ENCODE assay signal across 8 cellular contexts in the genomic region with DNA sequence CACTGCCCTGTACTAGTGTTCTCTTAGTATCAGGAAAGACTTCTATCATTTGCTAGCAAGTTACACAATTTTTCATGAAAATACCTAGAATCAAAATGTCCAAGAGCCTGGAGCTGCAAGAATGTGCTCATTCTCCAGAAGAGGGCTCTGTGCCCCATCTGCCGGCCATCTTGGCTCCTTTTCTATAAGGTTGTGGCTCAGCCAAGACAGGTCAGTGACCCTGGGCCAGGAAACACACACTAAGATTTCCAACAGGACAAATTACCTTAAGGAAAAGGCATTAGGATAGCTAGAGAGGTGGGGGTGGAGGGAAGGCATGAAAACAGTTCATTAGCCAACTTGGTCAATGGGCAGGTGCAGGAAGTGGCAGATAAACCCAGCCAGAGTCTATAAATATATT. TPM values are rescaled to one million over a fixed set of nuclear protein-coding genes. Genes with fewer than 3 reads are reported as not detected.
DNase-seq lines count a peak whose midpoint lies in the region; ATAC-seq and TF ChIP-seq lines count a peak whose summit lies in the region.

No MANE protein-coding gene starts in this region.

- H3K36me3 ChIP-seq in OCI-LY1 (ENCODE audit: insufficient read depth, low read length), result no peaks in the 10 kb centered on the region

- no peaks in the 10 kb centered on the region for H3K9me3 ChIP-seq in OCI-LY1 (ENCODE audit: low read length)

- no peak overlapping the region for H3K27ac ChIP-seq in OCI-LY1 (ENCODE audit: low read depth, low read length, poor library complexity, severe bottlenecking)

- intact Hi-C loops in Right ventricle myocardium inferior (cut with DNase I) (loop anchor here (5.0 kb wide), 1 partner anchor 149 kb away; the partner anchor contains the start of gene PPARG), cardiac septum (cut with DNase I) (loop anchor here (10.0 kb wide), 1 partner anchor 587 kb away; no protein-coding TSS in a partner anchor)

- H3K4me2 ChIP-seq in OCI-LY1 (ENCODE audit: low read length), result no peak overlapping the region

- no peaks in the 10 kb centered on the region for H3K9me2 ChIP-seq in OCI-LY1 (ENCODE audit: low read depth, low read length)

- no peaks in the 10 kb centered on the region for H3F3A ChIP-seq in OCI-LY1 (ENCODE audit: insufficient read depth, low read length)

- no peaks in the 10 kb centered on the region for H3K27me3 ChIP-seq in OCI-LY1 (ENCODE audit: insufficient read depth, low read length)

- H3K9ac ChIP-seq in OCI-LY1 (ENCODE audit: low read length), result no peak overlapping the region

- H3K4me3 ChIP-seq in OCI-LY1 (ENCODE audit: low read depth, low read length, poor library complexity, severe bottlenecking) (no peak overlapping the region), epithelial cell of esophagus (ENCODE audit: low read length) (no peak overlapping the region)

- peak; percentile 49 for TF ChIP-seq CTCF in OCI-LY1 (IDR thresholded peaks at IDR 0.05; ENCODE audit: low read length)
- TF ChIP-seq CTCF in epithelial cell of esophagus (IDR thresholded peaks at IDR 0.05; ENCODE audit: insufficient read depth, low read depth, low read length, missing control alignments), result peak; percentile 43

- H4K20me1 ChIP-seq in OCI-LY1 (ENCODE audit: insufficient read depth, low read length), result no peaks in the 10 kb centered on the region

- no peaks in the 10 kb centered on the region for H3K4me1 ChIP-seq in OCI-LY1 (ENCODE audit: insufficient read depth, low read length, severe bottlenecking)

- ATAC-seq in Right ventricle myocardium inferior (peak; percentile 31), GM21576 (IDR thresholded peaks at IDR 0.05; ENCODE audit: unreplicated experiment) (no peak)

- no peak for DNase-seq in Right ventricle myocardium inferior (ENCODE audit: missing footprints)
- no peak for DNase-seq in cardiac septum (ENCODE audit: low spot score)
- DNase-seq in epithelial cell of esophagus (ENCODE audit: low read depth), result peak; percentile 26
- peak; percentile 37 for DNase-seq in renal cortical epithelial cell (ENCODE audit: low read depth)
- DNase-seq in NCI-H1436 treated with DMSO at 0.1 percent for 48 hours (lab: John Stamatoyannopoulos, UW), result no peak
- no peak for DNase-seq in NCI-H1694 (lab: John Stamatoyannopoulos, UW)

- H2AFZ ChIP-seq in OCI-LY1 (ENCODE audit: low read length), result no peak overlapping the region

- no peaks in the 10 kb centered on the region for H3K79me2 ChIP-seq in OCI-LY1 (ENCODE audit: insufficient read depth, low read length)

RNA-seq across cellular contexts. Expression of gene TIMP4, which starts 20.7 kb away (rescaled TPM):
- total RNA-seq in Right ventricle myocardium inferior (23.8 TPM), cardiac septum (4.3 TPM), renal cortical epithelial cell (0.25 and 0.69 TPM in 2 replicates)

Comparison
In these comparisons a context has a peak if more than half of its experiments do, and no peak if none do; other contexts are left out.
1. DNase-seq: peak in epithelial cell of esophagus (single experiment) and renal cortical epithelial cell (single experiment); none in Right ventricle myocardium inferior (single experiment), cardiac septum (single experiment), NCI-H1436 treated with DMSO at 0.1 percent for 48 hours (single experiment) and NCI-H1694 (single experiment).